Comparison of ENCODE assay signal across 10 cellular contexts in genomic region chr2:236562434-236562833, GRCh38. TPM values are rescaled to one million over a fixed set of nuclear protein-coding genes. Genes with fewer than 3 reads are reported as not detected.
DNase-seq lines count a peak whose midpoint lies in the region; ATAC-seq, FAIRE-seq and TF ChIP-seq lines count a peak whose summit lies in the region.
"Had no signal": no experiment of that assay in that cellular context is flagged by ENCODE, and none has a peak within 500 bp of the region (broad histone marks: within the 10 kb centered on the region; RNA-seq: fewer than 3 reads in every experiment).

No MANE protein-coding gene starts in this region.

- H3K27me3 ChIP-seq in Loucy (ENCODE audit: insufficient read depth, low read length, poor library complexity, severe bottlenecking): no peaks in the 10 kb centered on the region
- no peaks in the 10 kb centered on the region for H3K27me3 ChIP-seq in CD4-positive, alpha-beta T cell (ENCODE audit: control insufficient read depth, insufficient read depth, low read length)
- H3K27me3 ChIP-seq: SJCRH30 had no signal

- H3K36me3 Mint-ChIP-seq in osteocyte (ENCODE audit: unreplicated experiment): peaks cover 2% of the 10 kb centered on the region
- peaks cover 54% of the 10 kb centered on the region for H3K36me3 Mint-ChIP-seq in CD4-positive, alpha-beta T cell (ENCODE audit: low read depth)

- H3K9me3 Mint-ChIP-seq in osteocyte (ENCODE audit: unreplicated experiment): peaks cover 7% of the 10 kb centered on the region
- H3K9me3 Mint-ChIP-seq in CD4-positive, alpha-beta T cell: no peaks in the 10 kb centered on the region

- DNase-seq in osteocyte (ENCODE audit: extremely low spot score, unreplicated experiment) (no peak), germinal center (ENCODE audit: low spot score) (no peak)
- no peak for DNase-seq in CD4-positive, alpha-beta T cell
- DNase-seq: KBM-7 had no signal

- peaks cover 24% of the 10 kb centered on the region for H3K27me3 Mint-ChIP-seq in osteocyte (ENCODE audit: unreplicated experiment)
- no peaks in the 10 kb centered on the region for H3K27me3 Mint-ChIP-seq in CD4-positive, alpha-beta T cell

- CTCF ChIA-PET in CD4-positive, alpha-beta T cell (lab: Charles Lee): no interaction called here

- no peaks in the 10 kb centered on the region for H3K9me2 ChIP-seq in Loucy (replicated peaks; ENCODE audit: low read depth, low read length)

- intact Hi-C loops in CD4-positive, alpha-beta T cell (cut with DNase I, micrococcal nuclease): no loop called here

- H3K4me1 ChIP-seq in Loucy (ENCODE audit: insufficient read depth, low read length, poor library complexity, severe bottlenecking): peaks cover 22% of the 10 kb centered on the region

- H3K27ac ChIP-seq in C4-2B: no peak overlapping the region
- no peak overlapping the region for H3K27ac ChIP-seq in CD4-positive, alpha-beta T cell (ENCODE audit: low read depth, low read length)
- H3K27ac ChIP-seq: SJCRH30 had no signal

- TF ChIP-seq CTCF in C4-2B (conservative IDR thresholded peaks at IDR 0.05) (peak; percentile 61), Loucy (conservative IDR thresholded peaks at IDR 0.05; ENCODE audit: low read length) (peak; percentile 41), osteocyte (IDR thresholded peaks at IDR 0.05) (peak; percentile 45)
- no peak for TF ChIP-seq CTCF in CD4-positive, alpha-beta T cell (IDR thresholded peaks at IDR 0.05)

- H3F3A ChIP-seq in Loucy (ENCODE audit: low read depth): no peaks in the 10 kb centered on the region

- no peak for ATAC-seq in CD4-positive, alpha-beta T cell (ENCODE audit: poor library complexity)
- ATAC-seq in GM19328 (IDR thresholded peaks at IDR 0.05; ENCODE audit: unreplicated experiment) (no peak), GM21390 (IDR thresholded peaks at IDR 0.05; ENCODE audit: unreplicated experiment) (no peak)

- POLR2A ChIA-PET in CD4-positive, alpha-beta T cell (lab: Charles Lee): no interaction called here

- no peak overlapping the region for H2AFZ ChIP-seq in Loucy (ENCODE audit: low read length)

- no peaks in the 10 kb centered on the region for H3K9me3 ChIP-seq in Loucy (ENCODE audit: insufficient read depth, low read depth, low read length)
- no peaks in the 10 kb centered on the region for H3K9me3 ChIP-seq in CD4-positive, alpha-beta T cell (ENCODE audit: control insufficient read depth, low read length)
- H3K9me3 ChIP-seq: SJCRH30 had no signal

- no peak overlapping the region for H3K4me3 Mint-ChIP-seq in osteocyte (ENCODE audit: unreplicated experiment)
- H3K4me3 Mint-ChIP-seq in CD4-positive, alpha-beta T cell: no peak overlapping the region

- FAIRE-seq in endometrium (lab: Jason Lieb, UNC): peak; percentile 4

- H3K4me3 ChIP-seq in Loucy (ENCODE audit: low read length, poor library complexity, severe bottlenecking): no peak overlapping the region
- H3K4me3 ChIP-seq: SJCRH30 had no signal

- no peak overlapping the region for H3K4me2 ChIP-seq in Loucy (ENCODE audit: low read depth, low read length, poor library complexity, severe bottlenecking)

- H4K20me1 ChIP-seq in Loucy (ENCODE audit: insufficient read depth, low read length, poor library complexity, severe bottlenecking): no peaks in the 10 kb centered on the region

- no peaks in the 10 kb centered on the region for H3K36me3 ChIP-seq in Loucy (ENCODE audit: insufficient read depth, low read length)
- H3K36me3 ChIP-seq: SJCRH30 had no signal

- H3K27ac Mint-ChIP-seq in osteocyte (ENCODE audit: unreplicated experiment): no peak overlapping the region
- H3K27ac Mint-ChIP-seq in CD4-positive, alpha-beta T cell: no peak overlapping the region

- no peaks in the 10 kb centered on the region for H3K79me2 ChIP-seq in Loucy (ENCODE audit: insufficient read depth, low read length)

- H3K4me1 Mint-ChIP-seq in osteocyte (ENCODE audit: unreplicated experiment): peaks cover 9% of the 10 kb centered on the region
- H3K4me1 Mint-ChIP-seq in CD4-positive, alpha-beta T cell (ENCODE audit: low read depth): peaks cover 30% of the 10 kb centered on the region

- H3K9ac ChIP-seq in Loucy (ENCODE audit: low read depth, low read length, poor library complexity, severe bottlenecking): no peak overlapping the region

RNA-seq across cellular contexts. Expression of gene ACKR3, which starts 7.2 kb away (rescaled TPM):
- 36.9 and 40.5 TPM in 2 replicates for total RNA-seq in osteocyte
- total RNA-seq in CD4-positive, alpha-beta T cell: under 1 TPM; 0.61 to 0.74 TPM

Comparison
In these comparisons a context has a peak if more than half of its experiments do, and no peak if none do; other contexts are left out.
1. RNA of gene ACKR3, which starts 7.2 kb away (total RNA-seq): 36.9 to 40.5 TPM in osteocyte; 0.61 to 0.74 TPM in CD4-positive, alpha-beta T cell; every median in the first group is over 10 times any median in the second.